In genomic region chr17:75785770-75786538, GRCh38 we compare ENCODE assay signal across 8 cellular contexts. TPM values are rescaled to one million over a fixed set of nuclear protein-coding genes. Genes with fewer than 3 reads are reported as not detected.
DNase-seq lines count a peak whose midpoint lies in the region; ATAC-seq and TF ChIP-seq lines count a peak whose summit lies in the region.

No MANE protein-coding gene starts in this region.

- peaks cover 47% of the 10 kb centered on the region for H3K4me1 Mint-ChIP-seq in activated CD8-positive, alpha-beta T cell treated with anti-CD3 and anti-CD28 coated beads, Interleukin-2, amount 10 ng/mL, durations not matched to agents 7 days and 5 days (ENCODE audit: low read depth)

- WGBS in iPS DF 6.9 (ENCODE audit: insufficient coverage, insufficient read length), result no CpG with 5 or more reads among the region's 8 CpGs

- H3K27me3 ChIP-seq in iPS DF 6.9 (ENCODE audit: control insufficient read depth, insufficient read depth, low read length), result no peaks in the 10 kb centered on the region

- peak overlapping the region; percentile 100 for H3K27ac Mint-ChIP-seq in activated CD8-positive, alpha-beta T cell treated with anti-CD3 and anti-CD28 coated beads, Interleukin-2, amount 10 ng/mL, durations not matched to agents 7 days and 5 days

- peaks cover 3% of the 10 kb centered on the region; the same call in 1 of the 2 replicates for H3K4me1 ChIP-seq in iPS DF 6.9 (ENCODE audit: control insufficient read depth, insufficient read depth, low read length)

- TF ChIP-seq CTCF in HFF-Myc (IDR thresholded peaks at IDR 0.05; ENCODE audit: low read depth, low read length, missing control alignments), result no peak

- DNase-seq in AG08396 (ENCODE audit: low spot score) (peak; percentile 28), HFF-Myc (ENCODE audit: extremely low read depth, low read depth) (no peak), iPS DF 6.9 (ENCODE audit: low read depth, low spot score) (no peak), GOT3 (lab: John Stamatoyannopoulos, UW) (no peak)
- peak; percentile 40 for DNase-seq in activated CD8-positive, alpha-beta T cell treated with anti-CD3 and anti-CD28 coated beads, Interleukin-2, amount 10 ng/mL, durations not matched to agents 7 days and 5 days
- DNase-seq in stimulated activated CD8-positive, alpha-beta memory T cell treated with anti-CD3 and anti-CD28 coated beads, Interleukin-4, amount 100 ng/mL, for 48 hours, result peak; percentile 37

- no peaks in the 10 kb centered on the region for H3K9me3 Mint-ChIP-seq in activated CD8-positive, alpha-beta T cell treated with anti-CD3 and anti-CD28 coated beads, Interleukin-2, amount 10 ng/mL, durations not matched to agents 7 days and 5 days (ENCODE audit: insufficient read depth)

- H3K36me3 Mint-ChIP-seq in activated CD8-positive, alpha-beta T cell treated with anti-CD3 and anti-CD28 coated beads, Interleukin-2, amount 10 ng/mL, durations not matched to agents 7 days and 5 days (ENCODE audit: low read depth), result peaks cover 28% of the 10 kb centered on the region

- peak overlapping the region; percentile 91 for H3K4me3 Mint-ChIP-seq in activated CD8-positive, alpha-beta T cell treated with anti-CD3 and anti-CD28 coated beads, Interleukin-2, amount 10 ng/mL, durations not matched to agents 7 days and 5 days

- no peaks in the 10 kb centered on the region for H3K27me3 Mint-ChIP-seq in activated CD8-positive, alpha-beta T cell treated with anti-CD3 and anti-CD28 coated beads, Interleukin-2, amount 10 ng/mL, durations not matched to agents 7 days and 5 days (ENCODE audit: low read depth)

- no peaks in the 10 kb centered on the region for H3K36me3 ChIP-seq in iPS DF 6.9 (ENCODE audit: control insufficient read depth, insufficient read depth, low read length)

- CTCF ChIA-PET in activated CD8-positive, alpha-beta T cell treated with anti-CD3 and anti-CD28 coated beads, Interleukin-2, amount 10 ng/mL, durations not matched to agents 7 days and 5 days (lab: Charles Lee), result interaction anchor here (0.9 to 5.1 kb wide), 17 partner anchors 9 to 1498 kb away, joined by 3 to 33 read pairs (median 4); partner anchors contain the start of genes SMIM5 and WBP2

- no peak overlapping the region for H3K27ac ChIP-seq in iPS DF 6.9 (ENCODE audit: low read length)

- H3K9me3 ChIP-seq in iPS DF 6.9 (ENCODE audit: control insufficient read depth, insufficient read depth, low read length), result no peaks in the 10 kb centered on the region

- ATAC-seq in activated CD8-positive, alpha-beta T cell treated with anti-CD3 and anti-CD28 coated beads, Interleukin-2, amount 10 ng/mL, durations not matched to agents 7 days and 5 days, result no peak
- ATAC-seq in HG03354 (IDR thresholded peaks at IDR 0.05; ENCODE audit: poor library complexity, severe bottlenecking, unreplicated experiment) (no peak), HG03378 (IDR thresholded peaks at IDR 0.05; ENCODE audit: unreplicated experiment) (no peak)

- peak overlapping the region; percentile 64 for H3K4me3 ChIP-seq in HFF-Myc (replicated peaks; ENCODE audit: low read depth, low read length)
- H3K4me3 ChIP-seq in iPS DF 6.9 (ENCODE audit: low read length), result peak overlapping the region; percentile 69; the same call in 1 of the 2 replicates

- POLR2A ChIA-PET in activated CD8-positive, alpha-beta T cell treated with anti-CD3 and anti-CD28 coated beads, Interleukin-2, amount 10 ng/mL, durations not matched to agents 7 days and 5 days (lab: Charles Lee), result interaction anchor here (0.7 to 16.0 kb wide), 12 partner anchors 9 to 87 kb away, joined by 3 to 183 read pairs (median 4); partner anchors contain the start of genes GALK1 and WBP2

RNA-seq across cellular contexts. Expression of gene UNK, which starts 1.3 kb away (rescaled TPM):
- total RNA-seq in activated CD8-positive, alpha-beta T cell treated with anti-CD3 and anti-CD28 coated beads, Interleukin-2, amount 10 ng/mL, durations not matched to agents 7 days and 5 days, result 10 to 100 TPM; 30.2 to 31.0 TPM

RNA-seq across cellular contexts. Expression of gene GALK1, which starts 21.0 kb away (rescaled TPM):
- total RNA-seq in activated CD8-positive, alpha-beta T cell treated with anti-CD3 and anti-CD28 coated beads, Interleukin-2, amount 10 ng/mL, durations not matched to agents 7 days and 5 days, result 10 to 100 TPM; 52.2 to 56.9 TPM

RNA-seq across cellular contexts. Expression of gene UNC13D, which starts 58.2 kb away (rescaled TPM):
- total RNA-seq in activated CD8-positive, alpha-beta T cell treated with anti-CD3 and anti-CD28 coated beads, Interleukin-2, amount 10 ng/mL, durations not matched to agents 7 days and 5 days, result 100 to 1,000 TPM; 234 to 249 TPM

Comparison
In these comparisons a context has a peak if more than half of its experiments do, and no peak if none do; other contexts are left out.
1. DNase-seq: peak in AG08396 (single experiment), activated CD8-positive, alpha-beta T cell treated with anti-CD3 and anti-CD28 coated beads, Interleukin-2, amount 10 ng/mL, durations not matched to agents 7 days and 5 days (single experiment) and stimulated activated CD8-positive, alpha-beta memory T cell treated with anti-CD3 and anti-CD28 coated beads, Interleukin-4, amount 100 ng/mL, for 48 hours (single experiment); none in HFF-Myc (single experiment), iPS DF 6.9 (single experiment) and GOT3 (single experiment).